Comparison of ENCODE assay signal across 13 cellular contexts in genomic region chr17:39666601-39667261, GRCh38. TPM values are rescaled to one million over a fixed set of nuclear protein-coding genes. Genes with fewer than 3 reads are reported as not detected.
DNase-seq lines count a peak whose midpoint lies in the region; ATAC-seq and TF ChIP-seq lines count a peak whose summit lies in the region.
"Had no signal": no experiment of that assay in that cellular context is flagged by ENCODE, and none has a peak within 500 bp of the region (broad histone marks: within the 10 kb centered on the region; RNA-seq: fewer than 3 reads in every experiment).

No MANE protein-coding gene starts in this region.

- H3K27ac ChIP-seq in ascending aorta (peak overlapping the region; percentile 68 to 74), right lobe of liver (no peak overlapping the region), substantia nigra (ENCODE audit: low read depth, low read length, poor library complexity, severe bottlenecking) (no peak overlapping the region)
- H3K27ac ChIP-seq: epithelial cell of prostate, SK-N-MC had no signal

- TF ChIP-seq CTCF in ascending aorta (IDR thresholded peaks at IDR 0.05) (no peak), right lobe of liver (IDR thresholded peaks at IDR 0.05) (no peak)

- peak overlapping the region; percentile 37 to 63 for H3K4me3 ChIP-seq in ascending aorta
- H3K4me3 ChIP-seq in right lobe of liver = no peak overlapping the region
- H3K4me3 ChIP-seq: SK-N-MC had no signal

- peaks cover 25 to 62% of the 10 kb centered on the region in 2 donors for H3K4me1 ChIP-seq in ascending aorta
- H3K4me1 ChIP-seq in right lobe of liver = peaks cover 0 to 45% (median 22%) of the 10 kb centered on the region in 4 donors

- TF ChIP-seq EP300 in Ishikawa (IDR thresholded peaks at IDR 0.05; ENCODE audit: borderline replicate concordance) = peak; percentile 22; the same call in 1 of the 2 replicates

- no peak for TF ChIP-seq POLR2A in right lobe of liver (IDR thresholded peaks at IDR 0.05)

- H3K36me3 ChIP-seq in ascending aorta = no peaks in the 10 kb centered on the region
- no peaks in the 10 kb centered on the region for H3K36me3 ChIP-seq in right lobe of liver

- WGBS in right lobe of liver (ENCODE audit: insufficient coverage, low coverage, low lambda C conversion rate, missing lambda C conversion rate) = 10% methylated on average over 6 of the region's 11 CpGs

- DNase-seq in ascending aorta (ENCODE audit: low spot score in 2 of 2) (peak in 1 of 2 donors; percentile 87), right lobe of liver (peak; percentile 72 to 95 (median 93)), substantia nigra (lab: John Stamatoyannopoulos, UW) (peak in 41 of 49 donors; percentile 18 to 79 (median 53)), H4 (ENCODE audit: low spot score) (no peak), NCI-H2081 treated with DMSO at 0.1 percent for 48 hours (lab: John Stamatoyannopoulos, UW) (no peak)
- no peak for DNase-seq in activated T-cell treated with anti-CD3 and anti-CD28 coated beads, Interleukin-2, amount 50 U/mL, for 1 hour
- DNase-seq: mesendoderm; NCI-H1105 treated with DMSO at 0.1 percent for 48 hours; stimulated activated CD4-positive, alpha-beta T cell treated with anti-CD3 and anti-CD28 coated beads, Interleukin-2, amount 100 ng/mL, for 48 hours had no signal

- intact Hi-C loops in ascending aorta (cut with DNase I) = loop anchor here (2.0 to 5.0 kb wide), 2 partner anchors 32 to 66 kb away; partner anchors contain the start of gene MIEN1
- intact Hi-C loops in right lobe of liver (cut with DNase I) = no loop called here

- TF ChIP-seq RAD21 in Ishikawa (IDR thresholded peaks at IDR 0.05; ENCODE audit: low read depth) = no peak

- H3K9me3 ChIP-seq in ascending aorta (no peaks in the 10 kb centered on the region), right lobe of liver (no peaks in the 10 kb centered on the region)

- H3K27me3 ChIP-seq in ascending aorta (no peaks in the 10 kb centered on the region), right lobe of liver (peaks cover 0 to 4% of the 10 kb centered on the region in 2 donors)

- ATAC-seq in right lobe of liver = peak; percentile 61 to 84 (median 74)
- ATAC-seq in GM18870 (IDR thresholded peaks at IDR 0.05; ENCODE audit: unreplicated experiment) = no peak

TF ChIP-seq in Ishikawa, 13 proteins besides CTCF, POLR2A, EP300 and RAD21:
- TF ChIP-seq EGR1 (IDR thresholded peaks at IDR 0.05) (no peak), TCF12 (IDR thresholded peaks at IDR 0.05; ENCODE audit: low read depth) (0 out of 2 replicates have a peak, but pooled peaks have one; percentile 23)

RNA-seq across cellular contexts. Expression of gene PNMT, which starts 1.5 kb away (rescaled TPM):
- total RNA-seq in ascending aorta (5.1 TPM), right lobe of liver (under 1 TPM in 2 of 6 experiments, not detected in 4; 0.37 TPM)
- total RNA-seq in H4 (2014; rRNA removed; shearing (Covaris generic)) = not detected in 2 replicates

RNA-seq across cellular contexts. Expression of gene TCAP, which starts 1.6 kb away (rescaled TPM):
- total RNA-seq in ascending aorta (not detected), right lobe of liver (1 to 10 TPM in 4 of 6 experiments, under 1 TPM in 2; 0.49 to 4.3 (median 1.1) TPM)
- total RNA-seq in H4 (2014; rRNA removed; shearing (Covaris generic)) = 0.81 TPM in 1 of 2 replicates, not detected in the other

RNA-seq across cellular contexts. Expression of gene PGAP3, which starts 21.1 kb away (rescaled TPM):
- total RNA-seq in ascending aorta (29.5 TPM), right lobe of liver (10 to 100 TPM in 5 of 6 experiments, 1 to 10 TPM in 1; 9.7 to 25.7 (median 18.3) TPM)
- total RNA-seq in H4 (2014; rRNA removed; shearing (Covaris generic)) = 10.9 and 11.4 TPM in 2 replicates

RNA-seq across cellular contexts. Expression of gene STARD3, which starts 29.8 kb away (rescaled TPM):
- 87.6 TPM for total RNA-seq in ascending aorta
- total RNA-seq in right lobe of liver = 10 to 100 TPM; 24.3 to 49.8 (median 28.0) TPM
- 20.7 and 22.9 TPM in 2 replicates for total RNA-seq in H4 (2014; rRNA removed; shearing (Covaris generic))

RNA-seq across cellular contexts. Expression of gene ERBB2, which starts 33.1 kb away (rescaled TPM):
- 124 TPM for total RNA-seq in ascending aorta
- 10 to 100 TPM in 5 of 6 experiments, 1 to 10 TPM in 1; 8.9 to 40.4 (median 26.2) TPM for total RNA-seq in right lobe of liver
- total RNA-seq in H4 (2014; rRNA removed; shearing (Covaris generic)) = 10.1 and 18.5 TPM in 2 replicates

Comparison
In these comparisons a context has a peak if more than half of its experiments do, and no peak if none do; other contexts are left out.
1. DNase-seq: peak in right lobe of liver (3 of 3) and substantia nigra (41 of 49); none in H4 (single experiment), NCI-H2081 treated with DMSO at 0.1 percent for 48 hours (single experiment) and activated T-cell treated with anti-CD3 and anti-CD28 coated beads, Interleukin-2, amount 50 U/mL, for 1 hour (single experiment).
2. H3K27ac ChIP-seq: peak in ascending aorta (2 of 2); none in right lobe of liver (0 of 3) and substantia nigra (single experiment).
3. H3K4me3 ChIP-seq: peak in ascending aorta (2 of 2); none in right lobe of liver (0 of 3).